In the genomic region with DNA sequence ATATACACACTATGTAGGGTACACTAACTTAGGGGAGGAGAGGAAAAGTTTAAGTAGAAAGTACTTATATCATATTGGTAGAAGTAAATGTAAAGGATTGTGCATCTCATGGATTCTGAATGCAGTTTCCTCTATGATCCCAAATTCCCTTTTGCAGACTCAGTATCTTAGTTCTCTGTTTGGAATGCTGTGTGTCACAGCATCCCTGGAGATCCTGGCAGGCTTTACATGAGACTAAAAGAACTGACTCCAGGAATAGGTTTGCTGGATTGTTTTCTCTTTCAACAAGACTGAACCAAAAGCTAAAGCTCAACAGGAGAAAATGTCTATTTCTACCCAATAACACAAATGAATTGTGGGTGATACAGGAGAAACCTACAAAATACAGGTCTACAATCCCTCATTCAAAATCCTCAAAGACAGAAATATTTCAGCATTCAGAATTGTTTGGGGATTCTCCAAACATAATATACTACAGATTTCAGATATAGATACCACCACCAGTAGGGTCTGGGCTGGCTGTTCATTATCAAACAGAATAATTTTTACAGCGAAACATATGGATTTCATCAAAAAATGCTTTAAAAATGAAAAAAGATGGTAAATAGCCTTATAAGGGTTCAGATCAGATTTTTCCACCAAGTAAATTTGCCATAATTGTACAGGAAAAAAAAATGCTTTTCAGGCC, we compare ENCODE assay signal across 20 cellular contexts.
DNase-seq lines count a peak whose midpoint lies in the region; ATAC-seq and TF ChIP-seq lines count a peak whose summit lies in the region.
"Had no signal": no experiment of that assay in that cellular context is flagged by ENCODE, and none has a peak within 500 bp of the region (broad histone marks: within the 10 kb centered on the region; RNA-seq: fewer than 3 reads in every experiment).

No MANE protein-coding gene starts in this region.

- DNase-seq in EH (ENCODE audit: low read depth): peak; percentile 26
- peak; percentile 33 for DNase-seq in SK-N-SH
- DNase-seq in epithelial cell of esophagus (ENCODE audit: low read depth): peak; percentile 40
- DNase-seq in non-pigmented ciliary epithelial cell (ENCODE audit: low read depth): peak; percentile 20
- DNase-seq in left lung: no peak
- DNase-seq in activated naive CD4-positive, alpha-beta T cell treated with anti-CD3 and anti-CD28 coated beads, Interleukin-2, amount 50 U/mL, for 16 hours: no peak
- DNase-seq: activated CD8-positive, alpha-beta T cell treated with anti-CD3 and anti-CD28 coated beads, Interleukin-2, amount 10 ng/mL, durations not matched to agents 7 days and 5 days; activated T-cell treated with anti-CD3 and anti-CD28 coated beads, Interleukin-2, amount 50 U/mL, for 48 hours; effector CD8-positive, alpha-beta T cell; foreskin melanocyte; MV-4-11; NCI-H2029; NCI-H510A treated with DMSO at 0.1 percent for 48 hours; SHP77 treated with DMSO at 0.1 percent for 48 hours; trophoblast cell had no signal

- no peaks in the 10 kb centered on the region for H3K9me2 ChIP-seq in SK-N-SH

- TF ChIP-seq RAD21 in SK-N-SH (IDR thresholded peaks at IDR 0.05; ENCODE audit: low read length): peak; percentile 20; the same call in 1 of the 2 replicates

- peaks cover 6 to 23% of the 10 kb centered on the region in 2 experiments; a peak in 3 of 4 replicates for H3K4me1 ChIP-seq in SK-N-SH (ENCODE audit: control insufficient read depth in 1 of 2, insufficient read depth in 2 of 2, low read depth in 1 of 2, low read length in 1 of 2)
- no peaks in the 10 kb centered on the region for H3K4me1 ChIP-seq in left lung
- H3K4me1 ChIP-seq: neural progenitor cell had no signal

- H3K36me3 ChIP-seq in SK-N-SH (replicated peaks in 1 of 2; ENCODE audit: control insufficient read depth in 1 of 2, insufficient read depth in 2 of 2, low read length in 1 of 2) (no peaks in the 10 kb centered on the region), left lung (no peaks in the 10 kb centered on the region)
- H3K36me3 ChIP-seq: cardiac muscle cell, neural progenitor cell had no signal

- peaks cover 4% of the 10 kb centered on the region for H3F3A ChIP-seq in SK-N-SH (replicated peaks; ENCODE audit: insufficient read depth)

- H2AFZ ChIP-seq in SK-N-SH (ENCODE audit: low read depth): peak overlapping the region; percentile 44; the same call in 1 of the 2 replicates
- H2AFZ ChIP-seq: neural progenitor cell had no signal

- no peak overlapping the region for H3K9ac ChIP-seq in SK-N-SH
- H3K9ac ChIP-seq: neural progenitor cell had no signal

- intact Hi-C loops in left lung (cut with DNase I): no loop called here

- POLR2A ChIA-PET in SK-N-SH (lab: Yijun Ruan, JAX): no interaction called here

- peak overlapping the region; percentile 65 to 93 for H3K27ac ChIP-seq in SK-N-SH (ENCODE audit: low read depth in 2 of 2, low read length in 1 of 2)
- no peak overlapping the region for H3K27ac ChIP-seq in left lung
- H3K27ac ChIP-seq: cardiac muscle cell, neural progenitor cell had no signal

- ATAC-seq in HG03354 (IDR thresholded peaks at IDR 0.05; ENCODE audit: poor library complexity, severe bottlenecking, unreplicated experiment) (no peak), HG02938 (IDR thresholded peaks at IDR 0.05; ENCODE audit: unreplicated experiment) (no peak), left lung (no peak)
- ATAC-seq: activated CD8-positive, alpha-beta T cell treated with anti-CD3 and anti-CD28 coated beads, Interleukin-2, amount 10 ng/mL, durations not matched to agents 7 days and 5 days; activated naive CD4-positive, alpha-beta T cell treated with anti-CD3 and anti-CD28 coated beads, Interleukin-2, amount 50 U/mL, for 72 hours had no signal

- WGBS in SK-N-SH (ENCODE audit: low lambda C conversion rate): 46% methylated on average over 1 of the region's 1 CpG

- CTCF ChIA-PET in SK-N-SH (lab: Yijun Ruan, JAX): interaction anchor here (0.6 to 1.1 kb wide), 3 partner anchors 54 to 1275 kb away, joined by 3 read pairs; no protein-coding TSS in a partner anchor

- TF ChIP-seq EP300 in SK-N-SH (IDR thresholded peaks at IDR 0.05; ENCODE audit: borderline replicate concordance in 1 of 2, low read depth in 1 of 2, low read length in 1 of 2): peak; percentile 13 to 80; a peak in 3 of 4 replicates

- H4K20me1 ChIP-seq in SK-N-SH (ENCODE audit: insufficient read depth): no peaks in the 10 kb centered on the region

- H3K4me3 ChIP-seq in SK-N-SH (ENCODE audit: low read depth in 2 of 2, low read length in 1 of 2): no peak overlapping the region; a peak in 1 of 4 replicates
- H3K4me3 ChIP-seq in epithelial cell of esophagus (ENCODE audit: low read length): no peak overlapping the region
- H3K4me3 ChIP-seq in left lung: no peak overlapping the region
- H3K4me3 ChIP-seq: cardiac muscle cell, neural progenitor cell had no signal

- H3K9me3 ChIP-seq in SK-N-SH: no peaks in the 10 kb centered on the region
- peaks cover 0 to 4% of the 10 kb centered on the region in 2 donors for H3K9me3 ChIP-seq in left lung

- no peaks in the 10 kb centered on the region for H3K27me3 ChIP-seq in SK-N-SH (ENCODE audit: insufficient read depth)
- no peaks in the 10 kb centered on the region for H3K27me3 ChIP-seq in left lung
- H3K27me3 ChIP-seq: cardiac muscle cell, neural progenitor cell had no signal

- no peak for TF ChIP-seq CTCF in SK-N-SH (IDR thresholded peaks at IDR 0.05)
- TF ChIP-seq CTCF in epithelial cell of esophagus (IDR thresholded peaks at IDR 0.05; ENCODE audit: insufficient read depth, low read depth, low read length, missing control alignments): no peak
- no peak for TF ChIP-seq CTCF in left lung (IDR thresholded peaks at IDR 0.05)

- H3K79me2 ChIP-seq in SK-N-SH (ENCODE audit: insufficient read depth): no peaks in the 10 kb centered on the region

- 0 out of 2 replicates have a peak overlapping the region, but pooled peaks have one; percentile 16 for H3K4me2 ChIP-seq in SK-N-SH
- H3K4me2 ChIP-seq: neural progenitor cell had no signal

TF ChIP-seq in SK-N-SH, 30 proteins besides CTCF, POLR2A, EP300 and RAD21:
- TF ChIP-seq SIN3A (IDR thresholded peaks at IDR 0.05; ENCODE audit: borderline replicate concordance, low read depth, low read length): no peak
- no peak for TF ChIP-seq ZBTB33 (IDR thresholded peaks at IDR 0.05; ENCODE audit: borderline replicate concordance, low read depth)
- no peak for TF ChIP-seq MXI1 (IDR thresholded peaks at IDR 0.05; ENCODE audit: low read depth, low read length)
- peak; percentile 71 for TF ChIP-seq TCF12 (IDR thresholded peaks at IDR 0.05)
- peak; percentile 39; the same call in 1 of the 2 replicates for TF ChIP-seq RCOR1 (IDR thresholded peaks at IDR 0.05; ENCODE audit: low read length)
- no peak for TF ChIP-seq NRF1 (IDR thresholded peaks at IDR 0.05; ENCODE audit: low read depth, low read length)
- no peak for TF ChIP-seq RXRA (IDR thresholded peaks at IDR 0.05; ENCODE audit: borderline replicate concordance, low read depth)
- TF ChIP-seq GATA2 (CRISPR knock-in tag; IDR thresholded peaks at IDR 0.05): peak; percentile 69
- TF ChIP-seq FOSL2 (IDR thresholded peaks at IDR 0.05; ENCODE audit: borderline replicate concordance, low read depth): peak; percentile 23; the same call in 1 of the 2 replicates
- TF ChIP-seq ELF1 (IDR thresholded peaks at IDR 0.05): no peak
- TF ChIP-seq GABPA (IDR thresholded peaks at IDR 0.05; ENCODE audit: low read depth): no peak
- no peak for TF ChIP-seq MEF2A (IDR thresholded peaks at IDR 0.05; ENCODE audit: borderline replicate concordance, low read depth)

Comparison
In these comparisons a context has a peak if more than half of its experiments do, and no peak if none do; other contexts are left out.
1. DNase-seq: peak in EH (single experiment), SK-N-SH (single experiment), epithelial cell of esophagus (single experiment) and non-pigmented ciliary epithelial cell (single experiment); none in left lung (0 of 2) and activated naive CD4-positive, alpha-beta T cell treated with anti-CD3 and anti-CD28 coated beads, Interleukin-2, amount 50 U/mL, for 16 hours (single experiment).
2. H3K27ac ChIP-seq: peak in SK-N-SH (2 of 2); none in left lung (0 of 2).